Comparison of ENCODE assay signal across 21 cellular contexts in the genomic region with DNA sequence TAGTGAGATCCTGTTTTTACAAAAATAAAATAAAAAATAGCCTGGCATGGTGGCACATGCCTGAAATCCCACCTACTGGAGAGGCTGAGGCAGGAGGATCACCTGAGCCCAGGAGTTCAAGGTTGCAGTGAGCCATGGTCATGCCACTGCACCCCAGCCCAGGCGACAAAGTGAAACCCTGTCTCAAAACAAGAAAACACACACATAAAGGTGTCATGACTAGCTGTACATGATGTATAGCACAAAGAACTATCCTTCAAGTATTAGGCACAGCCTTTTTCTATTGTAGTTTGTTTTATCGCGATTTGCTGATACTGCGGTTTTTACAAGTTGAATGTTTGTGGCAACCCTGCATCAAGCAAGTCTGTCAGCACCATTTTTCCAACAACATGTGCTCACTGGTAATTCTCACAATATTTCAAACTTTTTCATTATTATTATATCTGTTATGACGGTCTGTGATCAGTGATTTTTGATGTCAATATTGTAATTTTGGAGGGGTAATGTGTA. TPM values are rescaled to one million over a fixed set of nuclear protein-coding genes. Genes with fewer than 3 reads are reported as not detected.
A peak's percentile ranks its signal among the peaks of the same experiment; 100 is the strongest.
DNase-seq lines count a peak whose midpoint lies in the region; ATAC-seq, FAIRE-seq and TF ChIP-seq lines count a peak whose summit lies in the region.
"Had no signal": no experiment of that assay in that cellular context is flagged by ENCODE, and none has a peak within 500 bp of the region (broad histone marks: within the 10 kb centered on the region; RNA-seq: fewer than 3 reads in every experiment).

No MANE protein-coding gene starts in this region.

- H3K79me1 ChIP-seq in H1 (ENCODE audit: low read depth, low read length): no peaks in the 10 kb centered on the region

- H3K36me3 Mint-ChIP-seq in activated CD8-positive, alpha-beta memory T cell treated with anti-CD3 and anti-CD28 coated beads, Interleukin-2, amount 10 ng/mL, durations not matched to agents 7 days and 5 days: peaks cover 10% of the 10 kb centered on the region

- no peaks in the 10 kb centered on the region for H3K9me3 Mint-ChIP-seq in activated CD8-positive, alpha-beta memory T cell treated with anti-CD3 and anti-CD28 coated beads, Interleukin-2, amount 10 ng/mL, durations not matched to agents 7 days and 5 days (ENCODE audit: low read depth)

- no peak overlapping the region for H4K91ac ChIP-seq in H1 (replicated peaks; ENCODE audit: insufficient read length, low read length)

- H3K14ac ChIP-seq in H1 (ENCODE audit: insufficient read length): no peak overlapping the region

- no peaks in the 10 kb centered on the region for H3K23me2 ChIP-seq in H1 (ENCODE audit: low read depth, low read length)

- peaks cover 29% of the 10 kb centered on the region for H3K4me1 ChIP-seq in OCI-LY3 (ENCODE audit: low read length)
- H3K4me1 ChIP-seq in H1 (replicated peaks in 1 of 4; ENCODE audit: control insufficient read depth in 3 of 4, insufficient read depth in 4 of 4, low read length in 3 of 4): no peaks in the 10 kb centered on the region
- H3K4me1 ChIP-seq in adrenal gland (replicated peaks in 1 of 2): peaks cover 0 to 20% of the 10 kb centered on the region in 2 donors
- H3K4me1 ChIP-seq: Peyer's patch had no signal

- H3K4me2 ChIP-seq in OCI-LY3 (ENCODE audit: low read length) (peak overlapping the region; percentile 61), H1 (ENCODE audit: insufficient read depth in 1 of 2, low read depth in 2 of 2, low read length in 2 of 2) (no peak overlapping the region)

- no peak for TF ChIP-seq EP300 in H1 (IDR thresholded peaks at IDR 0.05; ENCODE audit: borderline replicate concordance in 1 of 2, low read depth in 2 of 2, low read length in 2 of 2)

- POLR2A ChIA-PET in H1 (lab: Charles Lee; ENCODE audit: partially characterized antibody): no interaction called here

- no peak overlapping the region for H2BK120ac ChIP-seq in H1 (replicated peaks; ENCODE audit: low read depth, low read length)

- H3K56ac ChIP-seq in H1 (replicated peaks; ENCODE audit: insufficient read length, low read depth, low read length): no peak overlapping the region

- no peak overlapping the region for H4K8ac ChIP-seq in H1 (ENCODE audit: extremely low read depth, insufficient read depth, low read length)

- no peak overlapping the region for H2AK5ac ChIP-seq in H1 (ENCODE audit: low read depth, low read length)

- intact Hi-C loops in adrenal gland (cut with DNase I): no loop called here

- H2AFZ ChIP-seq in OCI-LY3 (ENCODE audit: low read depth, low read length) (no peak overlapping the region), H1 (ENCODE audit: low read length) (no peak overlapping the region)

- TF ChIP-seq CTCF in GM12865 (IDR thresholded peaks at IDR 0.05; ENCODE audit: insufficient read depth, low read depth, low read length, missing control alignments) (no peak), OCI-LY3 (IDR thresholded peaks at IDR 0.05; ENCODE audit: low read depth, low read length) (no peak), H1 (IDR thresholded peaks at IDR 0.05; ENCODE audit: control extremely low read depth in 1 of 3, insufficient read depth in 1 of 3, low read depth in 1 of 3, low read length in 3 of 3) (no peak), adrenal gland (IDR thresholded peaks at IDR 0.05) (no peak)

- H3K27ac Mint-ChIP-seq in activated CD8-positive, alpha-beta memory T cell treated with anti-CD3 and anti-CD28 coated beads, Interleukin-2, amount 10 ng/mL, durations not matched to agents 7 days and 5 days: peak overlapping the region; percentile 57

- no peak overlapping the region for H3K9ac ChIP-seq in OCI-LY3 (ENCODE audit: low read length)
- H3K9ac ChIP-seq in H1 (replicated peaks in 1 of 4; ENCODE audit: extremely low read depth in 1 of 4, low read depth in 3 of 4, low read length in 3 of 4): no peak overlapping the region

- no peak overlapping the region for H4K5ac ChIP-seq in H1 (ENCODE audit: insufficient read length, low read depth, low read length)

- H3K4me3 ChIP-seq in GM12865 (ENCODE audit: low read depth, low read length) (no peak overlapping the region), OCI-LY3 (ENCODE audit: low read length) (peak overlapping the region; percentile 17; the same call in 1 of the 2 replicates), H1 (ENCODE audit: extremely low read depth in 1 of 4, insufficient read depth in 2 of 4, low read depth in 3 of 4, low read length in 4 of 4) (no peak overlapping the region), adrenal gland (no peak overlapping the region)
- H3K4me3 ChIP-seq: Peyer's patch had no signal

- no peaks in the 10 kb centered on the region for H3K79me2 ChIP-seq in OCI-LY3 (ENCODE audit: low read length)
- H3K79me2 ChIP-seq in H1 (ENCODE audit: control insufficient read depth in 1 of 2, insufficient read depth in 2 of 2, low read length in 2 of 2): no peaks in the 10 kb centered on the region

- H3K9me3 ChIP-seq in OCI-LY3 (ENCODE audit: insufficient read depth, low read length) (no peaks in the 10 kb centered on the region), H1 (ENCODE audit: insufficient read depth in 2 of 2, low read depth in 1 of 2, low read length in 1 of 2) (no peaks in the 10 kb centered on the region), adrenal gland (replicated peaks in 1 of 3) (no peaks in the 10 kb centered on the region)
- H3K9me3 ChIP-seq: Peyer's patch had no signal

- TF ChIP-seq RAD21 in H1 (IDR thresholded peaks at IDR 0.05 in 1 of 2, conservative IDR thresholded peaks at IDR 0.05 in 1 of 2; ENCODE audit: low read depth in 2 of 2, low read length in 2 of 2): no peak

- TF ChIP-seq POLR2A in H1 (IDR thresholded peaks at IDR 0.05; ENCODE audit: control extremely low read depth in 1 of 2, low read depth in 2 of 2, low read length in 2 of 2) (no peak), adrenal gland (IDR thresholded peaks at IDR 0.05) (no peak)

- no peaks in the 10 kb centered on the region for H3K36me3 ChIP-seq in OCI-LY3 (replicated peaks; ENCODE audit: low read depth, low read length)
- no peaks in the 10 kb centered on the region for H3K36me3 ChIP-seq in H1 (ENCODE audit: control insufficient read depth in 2 of 4, insufficient read depth in 4 of 4, low read length in 3 of 4)
- no peaks in the 10 kb centered on the region for H3K36me3 ChIP-seq in adrenal gland (replicated peaks in 1 of 2)
- H3K36me3 ChIP-seq: Peyer's patch had no signal

- H3K27me3 ChIP-seq in OCI-LY3 (ENCODE audit: low read depth, low read length) (no peaks in the 10 kb centered on the region; the same call in 1 of the 2 replicates), H1 (replicated peaks in 1 of 4; ENCODE audit: control insufficient read depth in 3 of 4, extremely low read depth in 1 of 4, insufficient read depth in 3 of 4, low read length in 3 of 4) (no peaks in the 10 kb centered on the region), adrenal gland (no peaks in the 10 kb centered on the region)
- H3K27me3 ChIP-seq: Peyer's patch had no signal

- 95% methylated on average over 5 of the region's 5 CpGs; no CpG with 5 or more reads in 1 of the 2 experiments for WGBS in H1 (ENCODE audit: extremely low coverage in 1 of 2, insufficient coverage in 1 of 2, insufficient read length in 1 of 2, insufficient replicate concordance in 2 of 2, low coverage in 1 of 2, low lambda C conversion rate in 2 of 2, missing lambda C conversion rate in 1 of 2), 2 experiments
- WGBS in adrenal gland, 4 donors: 89 to 99% (median 97%) methylated on average over 5 of the region's 5 CpGs

- ATAC-seq in activated CD8-positive, alpha-beta memory T cell treated with anti-CD3 and anti-CD28 coated beads, Interleukin-2, amount 10 ng/mL, durations not matched to agents 7 days and 5 days: no peak
- ATAC-seq in HG02610 (IDR thresholded peaks at IDR 0.05; ENCODE audit: unreplicated experiment): no peak
- ATAC-seq: HCT116, Right ventricle myocardium inferior had no signal

- no peak overlapping the region for H3K4ac ChIP-seq in H1 (replicated peaks; ENCODE audit: insufficient read length, low read depth, low read length)

- CTCF ChIA-PET in activated CD8-positive, alpha-beta memory T cell treated with anti-CD3 and anti-CD28 coated beads, Interleukin-2, amount 10 ng/mL, durations not matched to agents 7 days and 5 days (lab: Charles Lee): interaction anchor here (1.2 to 1.8 kb wide), 2 partner anchors 11 to 14 kb away, joined by 4 to 5 read pairs; no protein-coding TSS in a partner anchor
- CTCF ChIA-PET in H1 (lab: Charles Lee; ENCODE audit: partially characterized antibody): no interaction called here

- DNase-seq in activated CD8-positive, alpha-beta memory T cell treated with anti-CD3 and anti-CD28 coated beads, Interleukin-2, amount 10 ng/mL, durations not matched to agents 7 days and 5 days: no peak
- DNase-seq in activated CD8-positive, alpha-beta memory T cell treated with anti-CD3 and anti-CD28 coated beads for 24 hours: no peak
- peak; percentile 2 for DNase-seq in GM12865 (ENCODE audit: low read depth)
- no peak for DNase-seq in H1 (ENCODE audit: low read depth in 1 of 2, low spot score in 2 of 2)
- DNase-seq in adrenal gland: no peak
- no peak for DNase-seq in kidney glomerular epithelial cell (lab: John Stamatoyannopoulos, UW)
- DNase-seq: C1 segment of cervical spinal cord, DMS 273 treated with DMSO at 0.1 percent for 48 hours, GDM1, KBM-7, NCI-H1436 treated with DMSO at 0.1 percent for 48 hours, NCI-H2081 treated with DMSO at 0.1 percent for 48 hours, NCI-H510A treated with DMSO at 0.1 percent for 48 hours, Peyer's patch had no signal

- H3K4me3 Mint-ChIP-seq in activated CD8-positive, alpha-beta memory T cell treated with anti-CD3 and anti-CD28 coated beads, Interleukin-2, amount 10 ng/mL, durations not matched to agents 7 days and 5 days: no peak overlapping the region

- H4K20me1 ChIP-seq in OCI-LY3 (ENCODE audit: insufficient read depth, low read length): no peaks in the 10 kb centered on the region
- H4K20me1 ChIP-seq in H1 (replicated peaks in 1 of 2; ENCODE audit: control insufficient read depth in 1 of 2, insufficient read depth in 2 of 2, low read length in 2 of 2): no peaks in the 10 kb centered on the region

- peaks cover 42% of the 10 kb centered on the region for H3K27me3 Mint-ChIP-seq in activated CD8-positive, alpha-beta memory T cell treated with anti-CD3 and anti-CD28 coated beads, Interleukin-2, amount 10 ng/mL, durations not matched to agents 7 days and 5 days

- peaks cover 22% of the 10 kb centered on the region for H3K4me1 Mint-ChIP-seq in activated CD8-positive, alpha-beta memory T cell treated with anti-CD3 and anti-CD28 coated beads, Interleukin-2, amount 10 ng/mL, durations not matched to agents 7 days and 5 days

- H2BK15ac ChIP-seq in H1 (ENCODE audit: low read length): no peak overlapping the region

- H2BK20ac ChIP-seq in H1 (ENCODE audit: low read length): no peak overlapping the region

- no peak overlapping the region for H2BK5ac ChIP-seq in H1 (ENCODE audit: low read depth, low read length)

- FAIRE-seq in H1 (lab: Jason Lieb, UNC): no peak
- FAIRE-seq: A204.1, HTR-8/SVneo had no signal

- H3K27ac ChIP-seq in OCI-LY3 (ENCODE audit: low read length) (peak overlapping the region; percentile 75), H1 (ENCODE audit: low read depth, low read length) (no peak overlapping the region), adrenal gland (no peak overlapping the region)
- H3K27ac ChIP-seq: HL-60, Peyer's patch had no signal

- H3K23ac ChIP-seq in H1 (ENCODE audit: insufficient read length): no peak overlapping the region

- no peak overlapping the region for H2BK12ac ChIP-seq in H1 (ENCODE audit: low read depth, low read length)

- no peak overlapping the region for H3K18ac ChIP-seq in H1 (ENCODE audit: extremely low read depth, low read length)

RNA-seq across cellular contexts. Expression of a gene that starts 11.5 kb away (rescaled TPM):
- 10 to 100 TPM; 19.5 to 24.4 TPM for total RNA-seq in activated CD8-positive, alpha-beta memory T cell treated with anti-CD3 and anti-CD28 coated beads, Interleukin-2, amount 10 ng/mL, durations not matched to agents 7 days and 5 days
- 27.0 and 27.4 TPM in 2 replicates for total RNA-seq in H1 (2021; fragmentation: NEBNext Ultra II Directional; extraction: Animal tissue kit (Norgen Biotek cat#: 25700))
- polyA plus RNA-seq in H1 (2011; rRNA removed) (5.5 and 7.7 TPM in 2 replicates), adrenal gland (10 to 100 TPM in 1 of 3 donors, 1 to 10 TPM in 2; 8.5 to 49.0 (median 9.0) TPM)
- polyA plus RNA-seq in H1 (2011; cell fraction: cytosol; rRNA removed): 9.6 TPM
- 12.6 TPM for polyA plus RNA-seq in H1 (2011; cell fraction: nucleus; rRNA removed)
- polyA plus RNA-seq in H1 (2012, experiment 1 of 2): 8.7 to 16.9 TPM (median 15.2 TPM) in 4 replicates
- polyA plus RNA-seq in H1 (2012, experiment 2 of 2): 0.60 TPM
- polyA plus RNA-seq in H1 (2013, experiment 1 of 2): 14.3 TPM
- polyA plus RNA-seq in H1 (2013, experiment 2 of 2): 16.8 TPM
- polyA minus RNA-seq in H1 (2011; rRNA and poly(A)+ RNA removed): 17.6 and 26.4 TPM in 2 replicates
- polyA minus RNA-seq in H1 (2011; cell fraction: cytosol; rRNA and poly(A)+ RNA removed): 9.8 TPM
- polyA minus RNA-seq in H1 (2011; cell fraction: nucleus; rRNA and poly(A)+ RNA removed): 70.5 TPM
- total RNA-seq in adrenal gland: 100 to 1,000 TPM in 1 of 8 donors, 10 to 100 TPM in 7; 42.7 to 113 (median 68.8) TPM
